8 cellular contexts compared by ENCODE assay signal in genomic region chr5:43602818-43603534, GRCh38. TPM values are rescaled to one million over a fixed set of nuclear protein-coding genes. Genes with fewer than 3 reads are reported as not detected.
DNase-seq lines count a peak whose midpoint lies in the region; ATAC-seq and TF ChIP-seq lines count a peak whose summit lies in the region.

Gene NNT, plus strand, starts transcription at chr5:43603180. Its CDS starts 6,016 bp downstream, at chr5:43609196.

- peak within 1 kb of the TSS; percentile 85 for H3K27ac Mint-ChIP-seq in activated CD4-positive, alpha-beta T cell treated with anti-CD3 and anti-CD28 coated beads, Interleukin-2, amount 10 ng/mL, durations not matched to agents 24 days and 14 days

- TF ChIP-seq RAD21 in liver (IDR thresholded peaks at IDR 0.05), result no peak

- peak within 1 kb of the TSS; percentile 88 to 90 for H3K27ac ChIP-seq in liver (ENCODE audit: low read depth in 1 of 2, low read length in 2 of 2)

- intact Hi-C loops in activated CD4-positive, alpha-beta T cell treated with anti-CD3 and anti-CD28 coated beads, Interleukin-2, amount 10 ng/mL, durations not matched to agents 24 days and 14 days (cut with micrococcal nuclease), result loop anchor here (1.0 to 10.0 kb wide), 7 partner anchors 47 to 651 kb away; partner anchors contain the start of genes C5orf34 and HMGCS1

- DNase-seq in AG08396 (ENCODE audit: low spot score) (peak; percentile 74), NCI-H446 (lab: John Stamatoyannopoulos, UW) (peak; percentile 82 to 94), dermis blood vessel endothelial cell (peak; percentile 74)
- peak; percentile 94 for DNase-seq in activated CD4-positive, alpha-beta T cell treated with anti-CD3 and anti-CD28 coated beads, Interleukin-2, amount 10 ng/mL, durations not matched to agents 24 days and 14 days
- peak; percentile 78 for DNase-seq in stimulated activated CD4-positive, alpha-beta T cell treated with anti-CD3 and anti-CD28 coated beads, Interleukin-4, amount 100 ng/mL, for 24 hours

- peaks cover 8 to 30% (median 16%) of the 10 kb centered on the region in 4 donors for H3K4me1 ChIP-seq in liver (ENCODE audit: control insufficient read depth in 4 of 4, insufficient read depth in 4 of 4, low read length in 3 of 4)

- H3K9me3 Mint-ChIP-seq in activated CD4-positive, alpha-beta T cell treated with anti-CD3 and anti-CD28 coated beads, Interleukin-2, amount 10 ng/mL, durations not matched to agents 24 days and 14 days, result peaks cover 8% of the 10 kb centered on the region

- peak; percentile 57 for ATAC-seq in GM18873 (IDR thresholded peaks at IDR 0.05; ENCODE audit: low FRiP score, unreplicated experiment)
- peak; percentile 79 for ATAC-seq in HG03135 (IDR thresholded peaks at IDR 0.05; ENCODE audit: unreplicated experiment)

- no peaks in the 10 kb centered on the region for H3K9me3 ChIP-seq in liver (ENCODE audit: control insufficient read depth in 4 of 4, low read length in 3 of 4)

- peak within 1 kb of the TSS; percentile 74 to 91 for H3K9ac ChIP-seq in liver (ENCODE audit: low read depth in 1 of 2, low read length in 2 of 2)

- no peak for TF ChIP-seq CTCF in liver (IDR thresholded peaks at IDR 0.05; ENCODE audit: low read depth, low read length, missing input control)

- H3K4me3 ChIP-seq in liver (ENCODE audit: low read depth in 1 of 3, low read length in 3 of 3), result peak within 1 kb of the TSS; percentile 56 to 91 (median 81)

- peak within 1 kb of the TSS; percentile 91 for H3K4me3 Mint-ChIP-seq in activated CD4-positive, alpha-beta T cell treated with anti-CD3 and anti-CD28 coated beads, Interleukin-2, amount 10 ng/mL, durations not matched to agents 24 days and 14 days

- H3K36me3 ChIP-seq in liver (ENCODE audit: control insufficient read depth in 4 of 4, insufficient read depth in 3 of 4, low read depth in 1 of 4, low read length in 3 of 4), result peaks cover 0 to 3% (median 0%) of the 10 kb centered on the region in 4 donors

- H3K27me3 Mint-ChIP-seq in activated CD4-positive, alpha-beta T cell treated with anti-CD3 and anti-CD28 coated beads, Interleukin-2, amount 10 ng/mL, durations not matched to agents 24 days and 14 days, result no peaks in the 10 kb centered on the region

- H3K4me1 Mint-ChIP-seq in activated CD4-positive, alpha-beta T cell treated with anti-CD3 and anti-CD28 coated beads, Interleukin-2, amount 10 ng/mL, durations not matched to agents 24 days and 14 days, result peaks cover 30% of the 10 kb centered on the region

- WGBS in liver, result under 1% methylated on average over 65 of the region's 65 CpGs

- H3K27me3 ChIP-seq in liver (ENCODE audit: control insufficient read depth in 4 of 4, insufficient read depth in 4 of 4, low read length in 3 of 4), result no peaks in the 10 kb centered on the region

- H3K36me3 Mint-ChIP-seq in activated CD4-positive, alpha-beta T cell treated with anti-CD3 and anti-CD28 coated beads, Interleukin-2, amount 10 ng/mL, durations not matched to agents 24 days and 14 days (ENCODE audit: low read depth), result peaks cover 21% of the 10 kb centered on the region

TF ChIP-seq in liver, 16 proteins besides CTCF, POLR2A, EP300 and RAD21:
- no peak for TF ChIP-seq NR2F2 (IDR thresholded peaks at IDR 0.05)
- TF ChIP-seq TAF1 (conservative IDR thresholded peaks at IDR 0.05), result no peak
- TF ChIP-seq, protein P1, sequence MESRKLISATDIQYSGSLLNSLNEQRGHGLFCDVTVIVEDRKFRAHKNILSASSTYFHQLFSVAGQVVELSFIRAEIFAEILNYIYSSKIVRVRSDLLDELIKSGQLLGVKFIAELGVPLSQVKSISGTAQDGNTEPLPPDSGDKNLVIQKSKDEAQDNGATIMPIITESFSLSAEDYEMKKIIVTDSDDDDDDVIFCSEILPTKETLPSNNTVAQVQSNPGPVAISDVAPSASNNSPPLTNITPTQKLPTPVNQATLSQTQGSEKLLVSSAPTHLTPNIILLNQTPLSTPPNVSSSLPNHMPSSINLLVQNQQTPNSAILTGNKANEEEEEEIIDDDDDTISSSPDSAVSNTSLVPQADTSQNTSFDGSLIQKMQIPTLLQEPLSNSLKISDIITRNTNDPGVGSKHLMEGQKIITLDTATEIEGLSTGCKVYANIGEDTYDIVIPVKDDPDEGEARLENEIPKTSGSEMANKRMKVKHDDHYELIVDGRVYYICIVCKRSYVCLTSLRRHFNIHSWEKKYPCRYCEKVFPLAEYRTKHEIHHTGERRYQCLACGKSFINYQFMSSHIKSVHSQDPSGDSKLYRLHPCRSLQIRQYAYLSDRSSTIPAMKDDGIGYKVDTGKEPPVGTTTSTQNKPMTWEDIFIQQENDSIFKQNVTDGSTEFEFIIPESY (IDR thresholded peaks at IDR 0.05), result no peak
- TF ChIP-seq RXRA (IDR thresholded peaks at IDR 0.05), result no peak
- TF ChIP-seq FOXA2 (IDR thresholded peaks at IDR 0.05), result no peak
- TF ChIP-seq, protein P2, sequence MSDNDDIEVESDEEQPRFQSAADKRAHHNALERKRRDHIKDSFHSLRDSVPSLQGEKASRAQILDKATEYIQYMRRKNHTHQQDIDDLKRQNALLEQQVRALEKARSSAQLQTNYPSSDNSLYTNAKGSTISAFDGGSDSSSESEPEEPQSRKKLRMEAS (IDR thresholded peaks at IDR 0.05), result no peak
- no peak for TF ChIP-seq FOXA1 (IDR thresholded peaks at IDR 0.05)
- TF ChIP-seq, protein P3, sequence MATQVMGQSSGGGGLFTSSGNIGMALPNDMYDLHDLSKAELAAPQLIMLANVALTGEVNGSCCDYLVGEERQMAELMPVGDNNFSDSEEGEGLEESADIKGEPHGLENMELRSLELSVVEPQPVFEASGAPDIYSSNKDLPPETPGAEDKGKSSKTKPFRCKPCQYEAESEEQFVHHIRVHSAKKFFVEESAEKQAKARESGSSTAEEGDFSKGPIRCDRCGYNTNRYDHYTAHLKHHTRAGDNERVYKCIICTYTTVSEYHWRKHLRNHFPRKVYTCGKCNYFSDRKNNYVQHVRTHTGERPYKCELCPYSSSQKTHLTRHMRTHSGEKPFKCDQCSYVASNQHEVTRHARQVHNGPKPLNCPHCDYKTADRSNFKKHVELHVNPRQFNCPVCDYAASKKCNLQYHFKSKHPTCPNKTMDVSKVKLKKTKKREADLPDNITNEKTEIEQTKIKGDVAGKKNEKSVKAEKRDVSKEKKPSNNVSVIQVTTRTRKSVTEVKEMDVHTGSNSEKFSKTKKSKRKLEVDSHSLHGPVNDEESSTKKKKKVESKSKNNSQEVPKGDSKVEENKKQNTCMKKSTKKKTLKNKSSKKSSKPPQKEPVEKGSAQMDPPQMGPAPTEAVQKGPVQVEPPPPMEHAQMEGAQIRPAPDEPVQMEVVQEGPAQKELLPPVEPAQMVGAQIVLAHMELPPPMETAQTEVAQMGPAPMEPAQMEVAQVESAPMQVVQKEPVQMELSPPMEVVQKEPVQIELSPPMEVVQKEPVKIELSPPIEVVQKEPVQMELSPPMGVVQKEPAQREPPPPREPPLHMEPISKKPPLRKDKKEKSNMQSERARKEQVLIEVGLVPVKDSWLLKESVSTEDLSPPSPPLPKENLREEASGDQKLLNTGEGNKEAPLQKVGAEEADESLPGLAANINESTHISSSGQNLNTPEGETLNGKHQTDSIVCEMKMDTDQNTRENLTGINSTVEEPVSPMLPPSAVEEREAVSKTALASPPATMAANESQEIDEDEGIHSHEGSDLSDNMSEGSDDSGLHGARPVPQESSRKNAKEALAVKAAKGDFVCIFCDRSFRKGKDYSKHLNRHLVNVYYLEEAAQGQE (IDR thresholded peaks at IDR 0.05), result no peak
- TF ChIP-seq HNF4A (conservative IDR thresholded peaks at IDR 0.05), result no peak
- no peak for TF ChIP-seq HNF4G (IDR thresholded peaks at IDR 0.05)
- no peak for TF ChIP-seq ATF3 (IDR thresholded peaks at IDR 0.05)
- no peak for TF ChIP-seq EGR1 (IDR thresholded peaks at IDR 0.05; ENCODE audit: low read depth in 2 of 2)
- no peak for TF ChIP-seq GABPA (IDR thresholded peaks at IDR 0.05 in 1 of 2, conservative IDR thresholded peaks at IDR 0.05 in 1 of 2)
- TF ChIP-seq JUND (IDR thresholded peaks at IDR 0.05), result no peak
- no peak for TF ChIP-seq YY1 (IDR thresholded peaks at IDR 0.05)
- TF ChIP-seq SP1 (IDR thresholded peaks at IDR 0.05), result no peak
TF ChIP-seq in liver: peak in this region for 0.

RNA-seq across cellular contexts. Expression of gene NNT, which starts in this region (rescaled TPM):
- 52.2 and 59.1 TPM in 2 replicates for total RNA-seq in activated CD4-positive, alpha-beta T cell treated with anti-CD3 and anti-CD28 coated beads, Interleukin-2, amount 10 ng/mL, durations not matched to agents 24 days and 14 days
- total RNA-seq in dermis blood vessel endothelial cell (84.6 and 126 TPM in 2 replicates), liver (100 to 1,000 TPM in 1 of 2 donors, 10 to 100 TPM in 1; 45.4 to 154 TPM)
- polyA plus RNA-seq in liver, result 100 to 1,000 TPM in 1 of 2 donors, 10 to 100 TPM in 1; 68.3 to 110 TPM

Comparison
In these comparisons a context has a peak if more than half of its experiments do, and no peak if none do; other contexts are left out.
1. Peak in every context shown above with its lines: DNase-seq, ATAC-seq, H3K4me3 ChIP-seq and H3K27ac ChIP-seq.